In genomic region chr4:53813991-53814390, GRCh38 we compare ENCODE assay signal across 2 cellular contexts.
TF ChIP-seq lines count a peak whose summit lies in the region.

No MANE protein-coding gene starts in this region.

TF ChIP-seq in SK-N-SH, 30 proteins besides CTCF, POLR2A, EP300 and RAD21 (continued from another document):
- TF ChIP-seq, protein P1, sequence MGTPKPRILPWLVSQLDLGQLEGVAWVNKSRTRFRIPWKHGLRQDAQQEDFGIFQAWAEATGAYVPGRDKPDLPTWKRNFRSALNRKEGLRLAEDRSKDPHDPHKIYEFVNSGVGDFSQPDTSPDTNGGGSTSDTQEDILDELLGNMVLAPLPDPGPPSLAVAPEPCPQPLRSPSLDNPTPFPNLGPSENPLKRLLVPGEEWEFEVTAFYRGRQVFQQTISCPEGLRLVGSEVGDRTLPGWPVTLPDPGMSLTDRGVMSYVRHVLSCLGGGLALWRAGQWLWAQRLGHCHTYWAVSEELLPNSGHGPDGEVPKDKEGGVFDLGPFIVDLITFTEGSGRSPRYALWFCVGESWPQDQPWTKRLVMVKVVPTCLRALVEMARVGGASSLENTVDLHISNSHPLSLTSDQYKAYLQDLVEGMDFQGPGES (IDR thresholded peaks at IDR 0.05; ENCODE audit: low read depth, low read length): no peak
- TF ChIP-seq TCF12 (IDR thresholded peaks at IDR 0.05) (no peak), YY1 (IDR thresholded peaks at IDR 0.05; ENCODE audit: low read depth) (no peak)

TF ChIP-seq in SK-N-SH treated with all-trans-retinoic acid at 6 μM for 48 hours, 23 proteins besides CTCF, POLR2A, EP300 and RAD21 (continued from another document):
- TF ChIP-seq TSHZ2 (CRISPR knock-in tag; IDR thresholded peaks at IDR 0.05): no peak
- TF ChIP-seq, protein P2, sequence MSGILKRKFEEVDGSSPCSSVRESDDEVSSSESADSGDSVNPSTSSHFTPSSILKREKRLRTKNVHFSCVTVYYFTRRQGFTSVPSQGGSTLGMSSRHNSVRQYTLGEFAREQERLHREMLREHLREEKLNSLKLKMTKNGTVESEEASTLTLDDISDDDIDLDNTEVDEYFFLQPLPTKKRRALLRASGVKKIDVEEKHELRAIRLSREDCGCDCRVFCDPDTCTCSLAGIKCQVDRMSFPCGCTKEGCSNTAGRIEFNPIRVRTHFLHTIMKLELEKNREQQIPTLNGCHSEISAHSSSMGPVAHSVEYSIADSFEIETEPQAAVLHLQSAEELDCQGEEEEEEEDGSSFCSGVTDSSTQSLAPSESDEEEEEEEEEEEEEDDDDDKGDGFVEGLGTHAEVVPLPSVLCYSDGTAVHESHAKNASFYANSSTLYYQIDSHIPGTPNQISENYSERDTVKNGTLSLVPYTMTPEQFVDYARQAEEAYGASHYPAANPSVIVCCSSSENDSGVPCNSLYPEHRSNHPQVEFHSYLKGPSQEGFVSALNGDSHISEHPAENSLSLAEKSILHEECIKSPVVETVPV (CRISPR knock-in tag; IDR thresholded peaks at IDR 0.05): no peak
- TF ChIP-seq CSDC2 (CRISPR knock-in tag; IDR thresholded peaks at IDR 0.05): no peak
- no peak for TF ChIP-seq TOX (CRISPR knock-in tag; IDR thresholded peaks at IDR 0.05; ENCODE audit: borderline replicate concordance)
- TF ChIP-seq, protein P3, sequence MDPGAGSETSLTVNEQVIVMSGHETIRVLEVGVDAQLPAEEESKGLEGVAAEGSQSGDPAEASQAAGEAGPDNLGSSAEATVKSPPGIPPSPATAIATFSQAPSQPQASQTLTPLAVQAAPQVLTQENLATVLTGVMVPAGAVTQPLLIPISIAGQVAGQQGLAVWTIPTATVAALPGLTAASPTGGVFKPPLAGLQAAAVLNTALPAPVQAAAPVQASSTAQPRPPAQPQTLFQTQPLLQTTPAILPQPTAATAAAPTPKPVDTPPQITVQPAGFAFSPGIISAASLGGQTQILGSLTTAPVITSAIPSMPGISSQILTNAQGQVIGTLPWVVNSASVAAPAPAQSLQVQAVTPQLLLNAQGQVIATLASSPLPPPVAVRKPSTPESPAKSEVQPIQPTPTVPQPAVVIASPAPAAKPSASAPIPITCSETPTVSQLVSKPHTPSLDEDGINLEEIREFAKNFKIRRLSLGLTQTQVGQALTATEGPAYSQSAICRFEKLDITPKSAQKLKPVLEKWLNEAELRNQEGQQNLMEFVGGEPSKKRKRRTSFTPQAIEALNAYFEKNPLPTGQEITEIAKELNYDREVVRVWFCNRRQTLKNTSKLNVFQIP (CRISPR knock-in tag; IDR thresholded peaks at IDR 0.05; ENCODE audit: borderline replicate concordance, low read depth): no peak
- no peak for TF ChIP-seq GLIS3 (CRISPR knock-in tag; IDR thresholded peaks at IDR 0.05)
- no peak for TF ChIP-seq ZC3H10 (CRISPR knock-in tag; IDR thresholded peaks at IDR 0.05)
- no peak for TF ChIP-seq ZNF565 (CRISPR knock-in tag; conservative IDR thresholded peaks at IDR 0.05; ENCODE audit: low read depth)
- no peak for TF ChIP-seq RARB (CRISPR knock-in tag; IDR thresholded peaks at IDR 0.05)
- no peak for TF ChIP-seq BACH2 (CRISPR knock-in tag; IDR thresholded peaks at IDR 0.05; ENCODE audit: borderline replicate concordance)
- no peak for TF ChIP-seq ESRRG (CRISPR knock-in tag; IDR thresholded peaks at IDR 0.05)
- TF ChIP-seq ZFP3 (CRISPR knock-in tag; IDR thresholded peaks at IDR 0.05): no peak
- TF ChIP-seq OSR1 (CRISPR knock-in tag; IDR thresholded peaks at IDR 0.05): no peak
